Comparison of ENCODE assay signal across 1 cellular context in the genomic region with DNA sequence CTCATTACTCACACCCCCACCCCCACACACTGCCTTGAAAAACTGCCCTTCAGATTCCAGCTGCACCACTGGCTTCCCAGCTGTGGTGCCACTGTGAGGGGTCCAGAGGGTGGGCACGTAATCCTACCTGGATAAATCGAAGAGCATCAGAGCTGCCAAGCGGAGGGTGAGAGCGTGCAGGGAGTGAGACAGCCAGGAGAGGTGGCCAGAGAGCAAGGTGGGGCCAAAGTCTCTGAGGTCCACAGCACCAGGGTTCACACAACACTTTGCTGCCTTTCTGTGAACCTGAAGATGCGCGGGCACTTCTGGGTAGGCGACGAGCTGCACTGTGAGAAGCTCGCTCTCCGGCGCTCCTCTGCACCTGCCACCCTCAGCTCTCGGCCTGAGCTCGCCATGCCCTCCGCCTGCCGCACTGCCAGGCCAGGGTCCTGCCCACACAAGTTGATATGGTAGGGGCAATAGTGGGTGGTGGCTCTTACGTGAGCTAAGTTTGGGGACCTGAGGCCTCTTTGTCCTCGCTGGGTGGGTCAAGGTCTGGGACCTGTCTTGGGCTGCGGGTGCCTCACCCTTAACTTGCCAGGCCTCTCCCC.
TF ChIP-seq lines count a peak whose summit lies in the region.

No MANE protein-coding gene starts in this region.

TF ChIP-seq in WTC11, 78 proteins besides CTCF, POLR2A, EP300 and RAD21 (continued from another document):
- TF ChIP-seq, protein P1, sequence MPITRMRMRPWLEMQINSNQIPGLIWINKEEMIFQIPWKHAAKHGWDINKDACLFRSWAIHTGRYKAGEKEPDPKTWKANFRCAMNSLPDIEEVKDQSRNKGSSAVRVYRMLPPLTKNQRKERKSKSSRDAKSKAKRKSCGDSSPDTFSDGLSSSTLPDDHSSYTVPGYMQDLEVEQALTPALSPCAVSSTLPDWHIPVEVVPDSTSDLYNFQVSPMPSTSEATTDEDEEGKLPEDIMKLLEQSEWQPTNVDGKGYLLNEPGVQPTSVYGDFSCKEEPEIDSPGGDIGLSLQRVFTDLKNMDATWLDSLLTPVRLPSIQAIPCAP (CRISPR knock-in tag; IDR thresholded peaks at IDR 0.05) = no peak
- TF ChIP-seq, protein P2, sequence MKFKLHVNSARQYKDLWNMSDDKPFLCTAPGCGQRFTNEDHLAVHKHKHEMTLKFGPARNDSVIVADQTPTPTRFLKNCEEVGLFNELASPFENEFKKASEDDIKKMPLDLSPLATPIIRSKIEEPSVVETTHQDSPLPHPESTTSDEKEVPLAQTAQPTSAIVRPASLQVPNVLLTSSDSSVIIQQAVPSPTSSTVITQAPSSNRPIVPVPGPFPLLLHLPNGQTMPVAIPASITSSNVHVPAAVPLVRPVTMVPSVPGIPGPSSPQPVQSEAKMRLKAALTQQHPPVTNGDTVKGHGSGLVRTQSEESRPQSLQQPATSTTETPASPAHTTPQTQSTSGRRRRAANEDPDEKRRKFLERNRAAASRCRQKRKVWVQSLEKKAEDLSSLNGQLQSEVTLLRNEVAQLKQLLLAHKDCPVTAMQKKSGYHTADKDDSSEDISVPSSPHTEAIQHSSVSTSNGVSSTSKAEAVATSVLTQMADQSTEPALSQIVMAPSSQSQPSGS (CRISPR knock-in tag; IDR thresholded peaks at IDR 0.05; ENCODE audit: borderline replicate concordance, low read depth) = no peak
- TF ChIP-seq SP1 (CRISPR knock-in tag; conservative IDR thresholded peaks at IDR 0.05) (no peak), CBFB (CRISPR knock-in tag; IDR thresholded peaks at IDR 0.05; ENCODE audit: low read depth) (no peak)
- TF ChIP-seq, protein P3, sequence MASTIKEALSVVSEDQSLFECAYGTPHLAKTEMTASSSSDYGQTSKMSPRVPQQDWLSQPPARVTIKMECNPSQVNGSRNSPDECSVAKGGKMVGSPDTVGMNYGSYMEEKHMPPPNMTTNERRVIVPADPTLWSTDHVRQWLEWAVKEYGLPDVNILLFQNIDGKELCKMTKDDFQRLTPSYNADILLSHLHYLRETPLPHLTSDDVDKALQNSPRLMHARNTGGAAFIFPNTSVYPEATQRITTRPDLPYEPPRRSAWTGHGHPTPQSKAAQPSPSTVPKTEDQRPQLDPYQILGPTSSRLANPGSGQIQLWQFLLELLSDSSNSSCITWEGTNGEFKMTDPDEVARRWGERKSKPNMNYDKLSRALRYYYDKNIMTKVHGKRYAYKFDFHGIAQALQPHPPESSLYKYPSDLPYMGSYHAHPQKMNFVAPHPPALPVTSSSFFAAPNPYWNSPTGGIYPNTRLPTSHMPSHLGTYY (CRISPR knock-in tag; IDR thresholded peaks at IDR 0.05) = no peak
